8 cellular contexts compared by ENCODE assay signal in the genomic region with DNA sequence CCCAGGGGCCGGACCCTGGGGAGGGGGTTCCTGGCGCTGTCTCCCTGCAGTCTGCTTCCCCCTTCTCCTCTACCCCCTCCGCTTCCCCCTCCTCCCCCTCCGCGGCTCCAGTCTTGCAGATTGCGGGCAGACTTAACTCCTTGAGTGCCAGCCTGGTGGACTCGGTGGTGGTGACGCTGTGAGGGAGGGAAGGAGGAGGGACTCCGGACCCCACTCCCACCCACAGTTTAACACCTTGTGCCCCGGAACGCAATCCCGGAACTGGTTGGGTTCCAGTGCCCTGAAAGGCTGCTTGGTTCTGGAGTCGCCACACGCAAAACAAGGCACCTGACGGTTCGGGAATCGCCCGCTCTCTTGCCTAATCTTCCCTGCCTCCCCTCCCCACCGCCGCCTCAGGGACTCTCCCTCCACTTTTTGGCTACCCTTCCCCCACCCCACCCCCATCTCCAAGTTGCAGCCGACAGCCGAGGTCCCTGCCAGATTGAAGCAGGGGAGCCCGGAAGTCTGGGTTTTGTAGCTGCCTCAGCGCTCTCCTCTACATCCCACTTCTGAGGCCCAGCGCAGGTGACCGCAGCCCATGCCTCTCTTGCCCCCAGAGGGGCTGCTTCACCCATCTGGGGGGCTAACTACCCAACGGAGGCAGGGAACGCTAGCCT. TPM values are rescaled to one million over a fixed set of nuclear protein-coding genes. Genes with fewer than 3 reads are reported as not detected.
A peak's percentile ranks its signal among the peaks of the same experiment; 100 is the strongest.
DNase-seq lines count a peak whose midpoint lies in the region; ATAC-seq, FAIRE-seq and TF ChIP-seq lines count a peak whose summit lies in the region.

No MANE protein-coding gene starts in this region.

- H3K27me3 ChIP-seq in endothelial cell of umbilical vein (ENCODE audit: control insufficient read depth in 2 of 2, insufficient read depth in 2 of 2, low read length in 2 of 2) = peaks cover 0 to 2% of the 10 kb centered on the region in 2 experiments

- peak overlapping the region; percentile 44 for H3K9ac ChIP-seq in endothelial cell of umbilical vein (replicated peaks; ENCODE audit: extremely low read depth, insufficient read depth, low read length)

- POLR2A ChIA-PET in HEK293T (lab: Yijun Ruan, JAX) (interaction anchor here (1.0 to 2.0 kb wide), 5 partner anchors 19 to 166 kb away, joined by 3 to 9 read pairs (median 3); a partner anchor contains a TSS), endothelial cell of umbilical vein (lab: Charles Lee) (interaction anchor here (0.6 to 1.2 kb wide), 2 partner anchors 19 to 139 kb away, joined by 4 read pairs; a partner anchor contains a TSS)

- BruUV-seq in endothelial cell of umbilical vein (replicated peaks; lab: Mats Ljungman, UMichigan) = no TSS peak

- H3K4me2 ChIP-seq in endothelial cell of umbilical vein (ENCODE audit: insufficient read depth, low read length) = peak overlapping the region; percentile 74

- H3K79me2 ChIP-seq in endothelial cell of umbilical vein (ENCODE audit: control insufficient read depth, insufficient read depth, low read length) = peaks cover 7% of the 10 kb centered on the region

- no peaks in the 10 kb centered on the region for H3K36me3 ChIP-seq in endothelial cell of umbilical vein (ENCODE audit: control insufficient read depth in 2 of 2, extremely low read depth in 1 of 2, insufficient read depth in 2 of 2, low read length in 2 of 2)
- no peaks in the 10 kb centered on the region for H3K36me3 ChIP-seq in mesodermal cell (ENCODE audit: control insufficient read depth, insufficient read depth, low read length)

- H2AFZ ChIP-seq in endothelial cell of umbilical vein (ENCODE audit: low read depth, low read length) = peak overlapping the region; percentile 73

- ATAC-seq in HG02798 (IDR thresholded peaks at IDR 0.05; ENCODE audit: poor library complexity, unreplicated experiment) = no peak

- DNase-seq in AML-193 (lab: John Stamatoyannopoulos, UW) (peak; percentile 66 to 69), HEK293T (ENCODE audit: extremely low spot score) (peak; percentile 73), NOMO-1 treated with dmso at 0.1 percent for 144 hours (lab: John Stamatoyannopoulos, UW; ENCODE audit: unreplicated experiment) (peak; percentile 73), endothelial cell of umbilical vein (ENCODE audit: low read depth, low spot score) (peak; percentile 80)
- DNase-seq in activated CD8-positive, alpha-beta memory T cell treated with anti-CD3 and anti-CD28 coated beads, Interleukin-2, amount 50 U/mL, for 4 hours = peak; percentile 76
- DNase-seq in stimulated activated CD8-positive, alpha-beta memory T cell treated with anti-CD3 and anti-CD28 coated beads, Interleukin-7, amount 100 ng/mL, for 4 hours (ENCODE audit: low read depth in 2 of 2) = peak; percentile 64 to 66

- FAIRE-seq in endothelial cell of umbilical vein (lab: Jason Lieb, UNC) = no peak

- dilution Hi-C loops in endothelial cell of umbilical vein (cut with MboI; ENCODE audit: extremely low pct_ligation_motif_present, low sequenced_read_pairs) = no loop called here

- H3K9me3 ChIP-seq in endothelial cell of umbilical vein (replicated peaks; ENCODE audit: control insufficient read depth, insufficient read depth, low read length) = no peaks in the 10 kb centered on the region
- no peaks in the 10 kb centered on the region for H3K9me3 ChIP-seq in mesodermal cell (ENCODE audit: control insufficient read depth, low read length)

- H3K9me1 ChIP-seq in endothelial cell of umbilical vein (replicated peaks; ENCODE audit: control insufficient read depth, extremely low read depth, insufficient read depth, low read length) = no peaks in the 10 kb centered on the region

- no peak for TF ChIP-seq CTCF in endothelial cell of umbilical vein (IDR thresholded peaks at IDR 0.05; ENCODE audit: extremely low read depth in 1 of 2, insufficient read depth in 1 of 2, low read depth in 1 of 2, low read length in 2 of 2)

- no peaks in the 10 kb centered on the region for H4K20me1 ChIP-seq in endothelial cell of umbilical vein (replicated peaks; ENCODE audit: control insufficient read depth, extremely low read depth, insufficient read depth, low read length)

- intact Hi-C loops in endothelial cell of umbilical vein (cut with micrococcal nuclease) = loop anchor here (5.0 kb wide), 2 partner anchors 88 to 128 kb away; a partner anchor contains a TSS

- H3K27ac ChIP-seq in endothelial cell of umbilical vein (ENCODE audit: insufficient read depth, low read depth, low read length) (no peak overlapping the region), mesodermal cell (ENCODE audit: low read depth, low read length, severe bottlenecking) (peak overlapping the region; percentile 82)

- WGBS in mesodermal cell (ENCODE audit: insufficient coverage in 2 of 2), 2 experiments = 0% methylated on average over 12 to 16 of the region's 28 CpGs

- H3K4me1 ChIP-seq in endothelial cell of umbilical vein (ENCODE audit: control insufficient read depth, extremely low read depth, insufficient read depth, low read length) = peaks cover 15% of the 10 kb centered on the region
- peaks cover 30% of the 10 kb centered on the region for H3K4me1 ChIP-seq in mesodermal cell (ENCODE audit: control insufficient read depth, insufficient read depth, low read length, poor library complexity, severe bottlenecking)

- H3K4me3 ChIP-seq in endothelial cell of umbilical vein (replicated peaks in 1 of 3; ENCODE audit: insufficient read depth in 1 of 3, low read depth in 1 of 3, low read length in 3 of 3) = peak overlapping the region; percentile 29 to 64 (median 57)
- peak overlapping the region; percentile 78 for H3K4me3 ChIP-seq in mesodermal cell (ENCODE audit: extremely low read depth, insufficient read depth, low read length, poor library complexity, severe bottlenecking)

- TF ChIP-seq POLR2A in endothelial cell of umbilical vein (IDR thresholded peaks at IDR 0.05; ENCODE audit: low read depth, low read length) = no peak

- CTCF ChIA-PET in HEK293T (lab: Yijun Ruan, JAX) = interaction anchor here (0.8 to 2.9 kb wide), 5 partner anchors 14 to 240 kb away, joined by 3 to 19 read pairs (median 5); no protein-coding TSS in a partner anchor
- CTCF ChIA-PET in endothelial cell of umbilical vein (lab: Charles Lee) = interaction anchor here (0.8 to 10.6 kb wide), 9 partner anchors 11 to 285 kb away, joined by 3 to 330 read pairs (median 4); a partner anchor contains a TSS

TF ChIP-seq in HEK293T, 16 proteins besides CTCF, POLR2A, EP300 and RAD21:
- TF ChIP-seq FOXM1 (IDR thresholded peaks at IDR 0.05; ENCODE audit: borderline replicate concordance) = peak; percentile 65; the same call in 1 of the 2 replicates
- no peak for TF ChIP-seq BHLHE40 (IDR thresholded peaks at IDR 0.05; ENCODE audit: borderline replicate concordance)

TF ChIP-seq in endothelial cell of umbilical vein, 7 proteins besides CTCF, POLR2A, EP300 and RAD21 (continues in another document):
- TF ChIP-seq, protein P1, sequence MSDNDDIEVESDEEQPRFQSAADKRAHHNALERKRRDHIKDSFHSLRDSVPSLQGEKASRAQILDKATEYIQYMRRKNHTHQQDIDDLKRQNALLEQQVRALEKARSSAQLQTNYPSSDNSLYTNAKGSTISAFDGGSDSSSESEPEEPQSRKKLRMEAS (IDR thresholded peaks at IDR 0.05; ENCODE audit: insufficient read depth, insufficient read length) = no peak
- no peak for TF ChIP-seq EZH2 (IDR thresholded peaks at IDR 0.05; ENCODE audit: borderline replicate concordance, low read depth, low read length, severe bottlenecking)

RNA-seq across cellular contexts. Expression of a gene that starts 3.9 kb away (rescaled TPM):
- 44.7 and 48.8 TPM in 2 replicates for total RNA-seq in endothelial cell of umbilical vein
- polyA plus RNA-seq in endothelial cell of umbilical vein = 7.3 and 10.2 TPM in 2 replicates
- 6.5 and 8.0 TPM in 2 replicates for polyA plus RNA-seq in endothelial cell of umbilical vein (2011; cell fraction: cytosol; rRNA removed)
- 10.3 and 10.7 TPM in 2 replicates for polyA plus RNA-seq in endothelial cell of umbilical vein (2011; cell fraction: nucleus; rRNA removed)
- 34.2 and 37.1 TPM in 2 replicates for polyA plus RNA-seq in endothelial cell of umbilical vein (2012)
- 6.4 and 6.9 TPM in 2 replicates for polyA minus RNA-seq in endothelial cell of umbilical vein
- 24.1 TPM for polyA minus RNA-seq in endothelial cell of umbilical vein (2011; cell fraction: cytosol; rRNA and poly(A)+ RNA removed)
- 6.1 and 20.0 TPM in 2 replicates for polyA minus RNA-seq in endothelial cell of umbilical vein (2011; cell fraction: nucleus; rRNA and poly(A)+ RNA removed)
- polyA plus RNA-seq in mesodermal cell (2013, experiment 1 of 2) = 31.3 TPM
- 31.9 TPM for polyA plus RNA-seq in mesodermal cell (2013, experiment 2 of 2)

RNA-seq across cellular contexts. Expression of a gene that starts 26.5 kb away (rescaled TPM):
- total RNA-seq in endothelial cell of umbilical vein = not detected in 2 replicates
- polyA plus RNA-seq in endothelial cell of umbilical vein = 0.11 and 0.13 TPM in 2 replicates
- 0.07 TPM in 1 of 2 replicates, not detected in the other for polyA plus RNA-seq in endothelial cell of umbilical vein (2011; cell fraction: cytosol; rRNA removed)
- not detected in 2 replicates for polyA plus RNA-seq in endothelial cell of umbilical vein (2011; cell fraction: nucleus; rRNA removed)
- polyA plus RNA-seq in endothelial cell of umbilical vein (2012) = not detected in 2 replicates
- polyA minus RNA-seq in endothelial cell of umbilical vein = not detected in 2 replicates
- polyA minus RNA-seq in endothelial cell of umbilical vein (2011; cell fraction: cytosol; rRNA and poly(A)+ RNA removed) = not detected
- not detected in 2 replicates for polyA minus RNA-seq in endothelial cell of umbilical vein (2011; cell fraction: nucleus; rRNA and poly(A)+ RNA removed)
- not detected for polyA plus RNA-seq in mesodermal cell (2013, experiment 1 of 2)
- 0.35 TPM for polyA plus RNA-seq in mesodermal cell (2013, experiment 2 of 2)

RNA-seq across cellular contexts. Expression of a gene that starts 41.9 kb away (rescaled TPM):
- total RNA-seq in endothelial cell of umbilical vein = not detected in 2 replicates
- polyA plus RNA-seq in endothelial cell of umbilical vein = not detected in 2 replicates
- polyA plus RNA-seq in endothelial cell of umbilical vein (2011; cell fraction: cytosol; rRNA removed) = not detected in 2 replicates
- not detected in 2 replicates for polyA plus RNA-seq in endothelial cell of umbilical vein (2011; cell fraction: nucleus; rRNA removed)
- polyA plus RNA-seq in endothelial cell of umbilical vein (2012) = not detected in 2 replicates
- not detected in 2 replicates for polyA minus RNA-seq in endothelial cell of umbilical vein
- polyA minus RNA-seq in endothelial cell of umbilical vein (2011; cell fraction: cytosol; rRNA and poly(A)+ RNA removed) = not detected
- not detected in 2 replicates for polyA minus RNA-seq in endothelial cell of umbilical vein (2011; cell fraction: nucleus; rRNA and poly(A)+ RNA removed)
- polyA plus RNA-seq in mesodermal cell (2013, experiment 1 of 2) = not detected
- not detected for polyA plus RNA-seq in mesodermal cell (2013, experiment 2 of 2)

RNA-seq across cellular contexts. Expression of a gene that starts 45.9 kb away (rescaled TPM):
- not detected in 2 replicates for total RNA-seq in endothelial cell of umbilical vein
- not detected in 2 replicates for polyA plus RNA-seq in endothelial cell of umbilical vein
- not detected in 2 replicates for polyA plus RNA-seq in endothelial cell of umbilical vein (2011; cell fraction: cytosol; rRNA removed)
- polyA plus RNA-seq in endothelial cell of umbilical vein (2011; cell fraction: nucleus; rRNA removed) = not detected in 2 replicates
- not detected in 2 replicates for polyA plus RNA-seq in endothelial cell of umbilical vein (2012)
- polyA minus RNA-seq in endothelial cell of umbilical vein = not detected in 2 replicates
- polyA minus RNA-seq in endothelial cell of umbilical vein (2011; cell fraction: cytosol; rRNA and poly(A)+ RNA removed) = not detected
- polyA minus RNA-seq in endothelial cell of umbilical vein (2011; cell fraction: nucleus; rRNA and poly(A)+ RNA removed) = not detected in 2 replicates
- polyA plus RNA-seq in mesodermal cell (2013, experiment 1 of 2) = not detected
- not detected for polyA plus RNA-seq in mesodermal cell (2013, experiment 2 of 2)
